ENCODE assay signal across 7 cellular contexts in genomic region chr4:78517050-78517652, GRCh38. TPM values are rescaled to one million over a fixed set of nuclear protein-coding genes. Genes with fewer than 3 reads are reported as not detected.
DNase-seq lines count a peak whose midpoint lies in the region; TF ChIP-seq lines count a peak whose summit lies in the region.

No MANE protein-coding gene starts in this region.

- no peak overlapping the region for H4K5ac ChIP-seq in mesendoderm (ENCODE audit: low read length)

- H3K79me1 ChIP-seq in mesendoderm (ENCODE audit: low read length), result no peaks in the 10 kb centered on the region

- no peak overlapping the region for H3K18ac ChIP-seq in mesendoderm (ENCODE audit: low read length)

- H3K4me1 ChIP-seq in mammary epithelial cell (ENCODE audit: insufficient read depth, low read length) (no peaks in the 10 kb centered on the region), mesendoderm (ENCODE audit: control insufficient read depth, low read depth, low read length) (no peaks in the 10 kb centered on the region)

- intact Hi-C loops in mammary epithelial cell (cut with micrococcal nuclease), result loop anchor here (1.0 kb wide), 4 partner anchors 35 to 558 kb away; no protein-coding TSS in a partner anchor

- in situ Hi-C loops in mammary epithelial cell (cut with MboI; ENCODE audit: low sequenced_read_pairs in 2 of 2), result loop anchor here (10.0 to 25.0 kb wide), 3 partner anchors 455 to 555 kb away; partner anchors contain the start of gene FRAS1 (in 2 of the 2)
- in situ Hi-C loops in GM13976 (cut with MboI; ENCODE audit: low sequenced_read_pairs, unreplicated experiment), result no loop called here

- no peaks in the 10 kb centered on the region for H4K20me1 ChIP-seq in mammary epithelial cell (ENCODE audit: insufficient read depth, low read length)

- H3K27ac ChIP-seq in mammary epithelial cell (ENCODE audit: insufficient read depth, low read depth, low read length), result no peak overlapping the region
- H3K27ac ChIP-seq in mesendoderm (ENCODE audit: low read depth, low read length), result no peak overlapping the region

- BruUV-seq in mammary epithelial cell (replicated peaks; lab: Mats Ljungman, UMichigan), result no TSS peak

- H2BK120ac ChIP-seq in mesendoderm (ENCODE audit: low read depth, low read length), result no peak overlapping the region

- no peak overlapping the region for H2BK15ac ChIP-seq in mesendoderm (replicated peaks; ENCODE audit: low read depth)

- DNase-seq in GM10266 (ENCODE audit: extremely low spot score) (no peak), NCI-H1694 (lab: John Stamatoyannopoulos, UW) (peak; percentile 37), mammary epithelial cell (peak; percentile 17), mesendoderm (peak; percentile 34), GM13976 (ENCODE audit: low spot score) (no peak), GM19240 (ENCODE audit: insufficient read length, low spot score) (no peak)
- DNase-seq in effector CD8-positive, alpha-beta T cell (lab: John Stamatoyannopoulos, UW), result no peak

- H2AK5ac ChIP-seq in mesendoderm (ENCODE audit: low read length), result no peak overlapping the region

- no peak overlapping the region for H3K4ac ChIP-seq in mesendoderm (ENCODE audit: low read depth, low read length)

- H3K4me3 ChIP-seq in mammary epithelial cell (replicated peaks in 1 of 3; ENCODE audit: insufficient read depth in 1 of 3, low read depth in 2 of 3, low read length in 3 of 3) (no peak overlapping the region), mesendoderm (ENCODE audit: low read length) (no peak overlapping the region)

- H3K9me3 ChIP-seq in mammary epithelial cell (replicated peaks; ENCODE audit: insufficient read depth, low read length), result no peaks in the 10 kb centered on the region

- H4K8ac ChIP-seq in mesendoderm (ENCODE audit: low read depth, low read length), result no peak overlapping the region

- no peak overlapping the region for H3K56ac ChIP-seq in mesendoderm (ENCODE audit: low read length)

- H3K27me3 ChIP-seq in mammary epithelial cell (ENCODE audit: insufficient read depth, low read length), result no peaks in the 10 kb centered on the region
- no peaks in the 10 kb centered on the region for H3K27me3 ChIP-seq in mesendoderm (ENCODE audit: insufficient read depth, low read length, poor library complexity)

- no peaks in the 10 kb centered on the region for H3K36me3 ChIP-seq in mammary epithelial cell (ENCODE audit: insufficient read depth, low read length)
- H3K36me3 ChIP-seq in mesendoderm (ENCODE audit: control insufficient read depth, insufficient read depth, low read length), result no peaks in the 10 kb centered on the region

- dilution Hi-C loops in mammary epithelial cell (cut with HindIII; ENCODE audit: low sequenced_read_pairs), result loop anchor here (25.0 kb wide), 1 partner anchor 455 kb away; the partner anchor contains the start of gene FRAS1

- no peaks in the 10 kb centered on the region for H3K79me2 ChIP-seq in mammary epithelial cell (ENCODE audit: insufficient read depth, low read length)
- H3K79me2 ChIP-seq in mesendoderm (ENCODE audit: control insufficient read depth, insufficient read depth, low read length), result no peaks in the 10 kb centered on the region

- 0% methylated on average over 3 of the region's 3 CpGs for WGBS in mammary epithelial cell (ENCODE audit: low coverage, missing lambda C conversion rate)
- no CpG with 5 or more reads among the region's 3 CpGs for WGBS in mesendoderm (ENCODE audit: extremely low coverage, insufficient coverage, low lambda C conversion rate)

- CTCF ChIA-PET in mammary epithelial cell (lab: Charles Lee; ENCODE audit: low non-redundant PET), result no interaction called here

- no peak overlapping the region for H2AFZ ChIP-seq in mammary epithelial cell (ENCODE audit: low read depth, low read length)

- H3K9ac ChIP-seq in mammary epithelial cell (ENCODE audit: insufficient read depth, low read length), result no peak overlapping the region
- H3K9ac ChIP-seq in mesendoderm (ENCODE audit: low read length), result no peak overlapping the region

- H3K4me2 ChIP-seq in mammary epithelial cell (ENCODE audit: insufficient read depth, low read depth, low read length) (no peak overlapping the region), mesendoderm (ENCODE audit: low read length) (no peak overlapping the region)

- TF ChIP-seq CTCF in GM10266 (IDR thresholded peaks at IDR 0.05; ENCODE audit: control insufficient read depth, insufficient read depth, low read depth, missing control alignments), result peak; percentile 47
- TF ChIP-seq CTCF in mammary epithelial cell (conservative IDR thresholded peaks at IDR 0.05 in 1 of 2, IDR thresholded peaks at IDR 0.05 in 1 of 2; ENCODE audit: extremely low read depth in 1 of 2, insufficient read depth in 1 of 2, low read depth in 1 of 2, low read length in 2 of 2), result peak; percentile 65 to 70
- TF ChIP-seq CTCF in GM13976 (IDR thresholded peaks at IDR 0.05; ENCODE audit: borderline replicate concordance, control extremely low read depth, extremely low read depth, insufficient read depth, missing control alignments), result no peak

- no peak overlapping the region for H3K23ac ChIP-seq in mesendoderm (ENCODE audit: low read length)

- no peak overlapping the region for H2BK5ac ChIP-seq in mesendoderm (ENCODE audit: low read length)

RNA-seq across cellular contexts. Expression of gene ANXA3, which starts 34.4 kb away (rescaled TPM):
- 100 to 1,000 TPM; 325 to 422 TPM for total RNA-seq in mammary epithelial cell
- 329 TPM for polyA plus RNA-seq in mammary epithelial cell
- 452 TPM for polyA minus RNA-seq in mammary epithelial cell
- 86.4 TPM for polyA plus RNA-seq in mesendoderm (2013, experiment 1 of 2)
- 94.3 TPM for polyA plus RNA-seq in mesendoderm (2013, experiment 2 of 2)

Comparison
In these comparisons a context has a peak if more than half of its experiments do, and no peak if none do; other contexts are left out.
1. DNase-seq: peak in NCI-H1694 (single experiment), mammary epithelial cell (single experiment) and mesendoderm (single experiment); none in GM10266 (single experiment), GM13976 (single experiment), GM19240 (single experiment) and effector CD8-positive, alpha-beta T cell (single experiment).